ENCODE assay signal across 2 cellular contexts in genomic region chr2:148867079-148867769, GRCh38.
TF ChIP-seq lines count a peak whose summit lies in the region.

No MANE protein-coding gene starts in this region.

TF ChIP-seq in WTC11, 78 proteins besides CTCF, POLR2A, EP300 and RAD21 (continued from another document):
- no peak for TF ChIP-seq E2F1 (CRISPR knock-in tag; IDR thresholded peaks at IDR 0.05)
- TF ChIP-seq ZNF512 (CRISPR knock-in tag; IDR thresholded peaks at IDR 0.05; ENCODE audit: borderline replicate concordance), result no peak
- no peak for TF ChIP-seq SOX15 (CRISPR knock-in tag; IDR thresholded peaks at IDR 0.05)
- TF ChIP-seq NFE2L1 (CRISPR knock-in tag; IDR thresholded peaks at IDR 0.05), result no peak
- TF ChIP-seq USF1 (CRISPR knock-in tag; IDR thresholded peaks at IDR 0.05), result no peak
- TF ChIP-seq MAX (CRISPR knock-in tag; IDR thresholded peaks at IDR 0.05), result no peak
- TF ChIP-seq, protein P1, sequence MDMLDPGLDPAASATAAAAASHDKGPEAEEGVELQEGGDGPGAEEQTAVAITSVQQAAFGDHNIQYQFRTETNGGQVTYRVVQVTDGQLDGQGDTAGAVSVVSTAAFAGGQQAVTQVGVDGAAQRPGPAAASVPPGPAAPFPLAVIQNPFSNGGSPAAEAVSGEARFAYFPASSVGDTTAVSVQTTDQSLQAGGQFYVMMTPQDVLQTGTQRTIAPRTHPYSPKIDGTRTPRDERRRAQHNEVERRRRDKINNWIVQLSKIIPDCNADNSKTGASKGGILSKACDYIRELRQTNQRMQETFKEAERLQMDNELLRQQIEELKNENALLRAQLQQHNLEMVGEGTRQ (CRISPR knock-in tag; IDR thresholded peaks at IDR 0.05), result no peak
- TF ChIP-seq GTF2I (CRISPR knock-in tag; conservative IDR thresholded peaks at IDR 0.05), result no peak
- no peak for TF ChIP-seq RORB (CRISPR knock-in tag; IDR thresholded peaks at IDR 0.05)
- TF ChIP-seq TEAD4 (CRISPR knock-in tag; IDR thresholded peaks at IDR 0.05), result no peak
- TF ChIP-seq JAZF1 (CRISPR knock-in tag; IDR thresholded peaks at IDR 0.05), result no peak

TF ChIP-seq in neural cell, 6 proteins besides CTCF, POLR2A, EP300 and RAD21 (continued from another document):
- TF ChIP-seq, protein P2, sequence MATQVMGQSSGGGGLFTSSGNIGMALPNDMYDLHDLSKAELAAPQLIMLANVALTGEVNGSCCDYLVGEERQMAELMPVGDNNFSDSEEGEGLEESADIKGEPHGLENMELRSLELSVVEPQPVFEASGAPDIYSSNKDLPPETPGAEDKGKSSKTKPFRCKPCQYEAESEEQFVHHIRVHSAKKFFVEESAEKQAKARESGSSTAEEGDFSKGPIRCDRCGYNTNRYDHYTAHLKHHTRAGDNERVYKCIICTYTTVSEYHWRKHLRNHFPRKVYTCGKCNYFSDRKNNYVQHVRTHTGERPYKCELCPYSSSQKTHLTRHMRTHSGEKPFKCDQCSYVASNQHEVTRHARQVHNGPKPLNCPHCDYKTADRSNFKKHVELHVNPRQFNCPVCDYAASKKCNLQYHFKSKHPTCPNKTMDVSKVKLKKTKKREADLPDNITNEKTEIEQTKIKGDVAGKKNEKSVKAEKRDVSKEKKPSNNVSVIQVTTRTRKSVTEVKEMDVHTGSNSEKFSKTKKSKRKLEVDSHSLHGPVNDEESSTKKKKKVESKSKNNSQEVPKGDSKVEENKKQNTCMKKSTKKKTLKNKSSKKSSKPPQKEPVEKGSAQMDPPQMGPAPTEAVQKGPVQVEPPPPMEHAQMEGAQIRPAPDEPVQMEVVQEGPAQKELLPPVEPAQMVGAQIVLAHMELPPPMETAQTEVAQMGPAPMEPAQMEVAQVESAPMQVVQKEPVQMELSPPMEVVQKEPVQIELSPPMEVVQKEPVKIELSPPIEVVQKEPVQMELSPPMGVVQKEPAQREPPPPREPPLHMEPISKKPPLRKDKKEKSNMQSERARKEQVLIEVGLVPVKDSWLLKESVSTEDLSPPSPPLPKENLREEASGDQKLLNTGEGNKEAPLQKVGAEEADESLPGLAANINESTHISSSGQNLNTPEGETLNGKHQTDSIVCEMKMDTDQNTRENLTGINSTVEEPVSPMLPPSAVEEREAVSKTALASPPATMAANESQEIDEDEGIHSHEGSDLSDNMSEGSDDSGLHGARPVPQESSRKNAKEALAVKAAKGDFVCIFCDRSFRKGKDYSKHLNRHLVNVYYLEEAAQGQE (IDR thresholded peaks at IDR 0.05; ENCODE audit: borderline replicate concordance), result no peak
